ENCODE assay signal across 8 cellular contexts in genomic region chr5:74640450-74641013, GRCh38. TPM values are rescaled to one million over a fixed set of nuclear protein-coding genes. Genes with fewer than 3 reads are reported as not detected.
DNase-seq lines count a peak whose midpoint lies in the region; ATAC-seq and TF ChIP-seq lines count a peak whose summit lies in the region.

ENC1 (minus strand) TSS chr5:74640728; CDS start chr5:74636485, 4,243 bp downstream.

- intact Hi-C loops in Panc1 (cut with micrococcal nuclease; ENCODE audit: unreplicated experiment): loop anchor here (2.0 to 10.0 kb wide), 4 partner anchors 246 to 1046 kb away; no protein-coding TSS in a partner anchor
- intact Hi-C loops in naive thymus-derived CD4-positive, alpha-beta T cell (cut with micrococcal nuclease): loop anchor here (1.0 to 10.0 kb wide), 11 partner anchors 8 to 1076 kb away; partner anchors contain the start of genes HEXB (in 2 of the 2), ANKRA2 (in 1 of the 2), HMGCR (in 1 of the 2) and UTP15 (in 1 of the 2)

- peaks cover 28 to 45% (median 31%) of the 10 kb centered on the region in 7 donors for H3K4me1 Mint-ChIP-seq in naive thymus-derived CD4-positive, alpha-beta T cell
- H3K4me1 Mint-ChIP-seq in stimulated activated naive B cell treated with anti-CD40 and anti-IgM and Interleukin-4, amounts not matched to agents 10 μg/mL and 1 μg/mL and 100 μg/mL, for 72 hours: peaks cover 35 to 39% of the 10 kb centered on the region in 2 donors

- in situ Hi-C loops in Panc1 (cut with HindIII; ENCODE audit: low pct_unique_long_range_greater_than_20kb, low sequenced_read_pairs): no loop called here

- TF ChIP-seq CTCF in Panc1 (IDR thresholded peaks at IDR 0.05) (peak; percentile 70), fibroblast of mammary gland (conservative IDR thresholded peaks at IDR 0.05; ENCODE audit: control insufficient read depth, insufficient read depth, low read depth, low read length) (no peak)

- H3K36me3 ChIP-seq in Panc1 (ENCODE audit: control insufficient read depth, insufficient read depth, low read length): peaks cover 4% of the 10 kb centered on the region; the same call in 1 of the 2 replicates
- H3K36me3 ChIP-seq in naive thymus-derived CD4-positive, alpha-beta T cell (ENCODE audit: control insufficient read depth in 2 of 3, insufficient read depth in 3 of 3, low read length in 3 of 3): no peaks in the 10 kb centered on the region

- no peaks in the 10 kb centered on the region for H3K9me3 ChIP-seq in Panc1 (ENCODE audit: control insufficient read depth, insufficient read depth, low read depth, low read length)
- no peaks in the 10 kb centered on the region for H3K9me3 ChIP-seq in naive thymus-derived CD4-positive, alpha-beta T cell (ENCODE audit: control insufficient read depth in 2 of 3, low read length in 3 of 3)

- peak within 1 kb of the TSS in 8 of 9 donors; percentile 42 to 90 (median 74) for H3K27ac Mint-ChIP-seq in naive thymus-derived CD4-positive, alpha-beta T cell
- peak within 1 kb of the TSS; percentile 93 for H3K27ac Mint-ChIP-seq in stimulated activated naive B cell treated with anti-CD40 and anti-IgM and Interleukin-4, amounts not matched to agents 10 μg/mL and 1 μg/mL and 100 μg/mL, for 72 hours

- H3K36me3 Mint-ChIP-seq in naive thymus-derived CD4-positive, alpha-beta T cell: peaks cover 0 to 11% (median 0%) of the 10 kb centered on the region in 5 donors
- peaks cover 2 to 7% of the 10 kb centered on the region in 2 donors for H3K36me3 Mint-ChIP-seq in stimulated activated naive B cell treated with anti-CD40 and anti-IgM and Interleukin-4, amounts not matched to agents 10 μg/mL and 1 μg/mL and 100 μg/mL, for 72 hours

- DNase-seq in DMS153 treated with DMSO at 0.1 percent for 48 hours (lab: John Stamatoyannopoulos, UW; ENCODE audit: unreplicated experiment) (peak; percentile 69), HuH-7.5 (ENCODE audit: low spot score) (peak; percentile 42), Panc1 (ENCODE audit: low read depth, low spot score) (peak; percentile 43), fibroblast of mammary gland (ENCODE audit: low read depth) (peak; percentile 83)
- DNase-seq in activated T-helper 1 cell treated with anti-CD3 and anti-CD28 coated beads, Interleukin-2, amount 50 U/mL, for 16 hours (ENCODE audit: low read depth in 1 of 2, low spot score in 1 of 2): peak; percentile 51 to 56
- peak; percentile 64 to 88 (median 75) for DNase-seq in naive thymus-derived CD4-positive, alpha-beta T cell
- peak; percentile 68 for DNase-seq in stimulated activated naive B cell treated with anti-CD40 and anti-IgM and Interleukin-4, amounts not matched to agents 10 μg/mL and 1 μg/mL and 100 μg/mL, for 72 hours

- BruUV-seq in Panc1 (replicated peaks; lab: Mats Ljungman, UMichigan): no TSS peak

- CTCF ChIA-PET in Panc1 (lab: Charles Lee): interaction anchor here (0.6 to 1.1 kb wide), 2 partner anchors 428 to 1121 kb away, joined by 3 read pairs; no protein-coding TSS in a partner anchor
- CTCF ChIA-PET in naive thymus-derived CD4-positive, alpha-beta T cell (lab: Charles Lee): interaction anchor here (1.0 to 3.7 kb wide), 4 partner anchors 9 to 738 kb away, joined by 3 to 22 read pairs (median 6); partner anchors contain the start of gene HEXB

- POLR2A ChIA-PET in Panc1 (lab: Charles Lee): interaction anchor here (0.6 kb wide), 1 partner anchor 1024 kb away, joined by 3 read pairs; no protein-coding TSS in a partner anchor
- POLR2A ChIA-PET in naive thymus-derived CD4-positive, alpha-beta T cell (lab: Charles Lee): interaction anchor here (0.9 to 2.8 kb wide), 3 partner anchors 10 to 65 kb away, joined by 3 to 11 read pairs (median 3); no protein-coding TSS in a partner anchor

- H3K27ac ChIP-seq in Panc1 (ENCODE audit: low read length): peak within 1 kb of the TSS; percentile 78
- H3K27ac ChIP-seq in naive thymus-derived CD4-positive, alpha-beta T cell (ENCODE audit: low read depth, low read length): peak within 1 kb of the TSS; percentile 72

- peak within 1 kb of the TSS; percentile 79 to 88 for H3K4me3 ChIP-seq in Panc1 (ENCODE audit: low read depth in 2 of 2, low read length in 2 of 2)
- peak within 1 kb of the TSS; percentile 75 for H3K4me3 ChIP-seq in fibroblast of mammary gland (ENCODE audit: control insufficient read depth, low read depth, low read length)
- H3K4me3 ChIP-seq in naive thymus-derived CD4-positive, alpha-beta T cell (ENCODE audit: low read length): peak within 1 kb of the TSS; percentile 42

- H3K27me3 Mint-ChIP-seq in naive thymus-derived CD4-positive, alpha-beta T cell: peaks cover 0 to 79% (median 34%) of the 10 kb centered on the region in 5 donors
- peaks cover 17 to 20% of the 10 kb centered on the region in 2 donors for H3K27me3 Mint-ChIP-seq in stimulated activated naive B cell treated with anti-CD40 and anti-IgM and Interleukin-4, amounts not matched to agents 10 μg/mL and 1 μg/mL and 100 μg/mL, for 72 hours

- peak; percentile 72 for ATAC-seq in GM21515 (IDR thresholded peaks at IDR 0.05; ENCODE audit: unreplicated experiment)
- peak; percentile 85 for ATAC-seq in Panc1
- peak; percentile 86 for ATAC-seq in naive thymus-derived CD4-positive, alpha-beta T cell
- peak; percentile 79 to 81 for ATAC-seq in stimulated activated naive B cell treated with anti-CD40 and anti-IgM and Interleukin-4, amounts not matched to agents 10 μg/mL and 1 μg/mL and 100 μg/mL, for 72 hours (replicated peaks)

- peaks cover 26% of the 10 kb centered on the region for H3K4me1 ChIP-seq in Panc1 (ENCODE audit: control insufficient read depth, insufficient read depth, low read length)
- peaks cover 3 to 4% of the 10 kb centered on the region in 2 donors for H3K4me1 ChIP-seq in naive thymus-derived CD4-positive, alpha-beta T cell (ENCODE audit: control insufficient read depth in 2 of 2, insufficient read depth in 2 of 2, low read length in 2 of 2)

- H3K27me3 ChIP-seq in Panc1 (ENCODE audit: control insufficient read depth, insufficient read depth, low read length): no peaks in the 10 kb centered on the region
- no peaks in the 10 kb centered on the region for H3K27me3 ChIP-seq in naive thymus-derived CD4-positive, alpha-beta T cell (ENCODE audit: control insufficient read depth in 2 of 2, insufficient read depth in 2 of 2, low read length in 2 of 2)

- no peaks in the 10 kb centered on the region for H3K9me3 Mint-ChIP-seq in naive thymus-derived CD4-positive, alpha-beta T cell
- H3K9me3 Mint-ChIP-seq in stimulated activated naive B cell treated with anti-CD40 and anti-IgM and Interleukin-4, amounts not matched to agents 10 μg/mL and 1 μg/mL and 100 μg/mL, for 72 hours: no peaks in the 10 kb centered on the region

- H3K4me3 Mint-ChIP-seq in naive thymus-derived CD4-positive, alpha-beta T cell: peak within 1 kb of the TSS; percentile 81 to 99 (median 92)
- peak within 1 kb of the TSS; percentile 90 to 92 for H3K4me3 Mint-ChIP-seq in stimulated activated naive B cell treated with anti-CD40 and anti-IgM and Interleukin-4, amounts not matched to agents 10 μg/mL and 1 μg/mL and 100 μg/mL, for 72 hours

RNA-seq across cellular contexts. Expression of gene ENC1, which starts in this region (rescaled TPM):
- 37.0 TPM for total RNA-seq in Panc1 (2021; ENCODE audit: unreplicated experiment)
- polyA plus RNA-seq in Panc1 (2012; ENCODE audit: insufficient read length): 26.9 TPM
- 10 to 100 TPM in 2 of 5 experiments, 1 to 10 TPM in 3; 1.3 to 18.1 (median 1.6) TPM for total RNA-seq in naive thymus-derived CD4-positive, alpha-beta T cell
- polyA plus RNA-seq in naive thymus-derived CD4-positive, alpha-beta T cell: 1 to 10 TPM in 1 of 2 donors, under 1 TPM in 1; 0.77 to 3.3 TPM

Comparison
In these comparisons a context has a peak if more than half of its experiments do, and no peak if none do; other contexts are left out.
1. Peak in every context shown above with its lines: DNase-seq, ATAC-seq, H3K4me3 ChIP-seq and H3K27ac ChIP-seq.